1 cellular context compared by ENCODE assay signal in the genomic region with DNA sequence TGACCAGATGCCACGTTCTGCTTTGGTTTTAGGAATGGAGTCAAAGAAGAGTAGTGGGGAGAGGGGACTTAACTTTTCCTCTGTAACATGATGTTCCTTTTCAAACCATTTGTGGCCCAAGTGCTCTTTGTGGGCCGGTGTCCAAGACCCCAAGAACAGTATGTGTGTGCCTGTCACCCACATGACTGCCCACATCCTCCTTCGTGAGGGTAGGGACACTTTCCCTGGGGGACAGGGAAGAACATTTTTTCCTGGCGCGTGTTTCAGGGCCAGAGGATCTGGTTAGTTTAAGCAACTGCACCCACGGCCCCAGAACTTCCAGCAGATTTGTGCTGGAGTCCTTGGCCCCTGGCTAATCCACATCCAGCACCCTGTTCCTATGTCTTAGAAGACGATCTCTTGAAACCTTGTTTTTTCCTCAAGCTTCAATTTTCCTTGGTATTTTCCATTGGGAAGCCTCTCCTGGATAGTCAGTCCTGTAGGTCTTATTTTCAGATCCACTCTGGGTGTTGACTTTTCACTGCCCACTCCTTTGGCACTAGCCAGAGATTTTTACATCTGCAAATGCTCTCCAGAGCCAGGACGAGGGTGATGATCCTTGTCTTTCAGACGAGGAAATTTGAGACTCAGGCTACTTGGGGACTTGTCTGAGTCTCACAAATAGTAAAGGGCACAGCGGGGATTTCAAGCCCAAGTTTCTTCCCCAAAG.
TF ChIP-seq lines count a peak whose summit lies in the region.

No MANE protein-coding gene starts in this region.

TF ChIP-seq in IMR-90, 13 proteins besides CTCF, POLR2A, EP300 and RAD21:
- TF ChIP-seq FOS (IDR thresholded peaks at IDR 0.05; ENCODE audit: low read depth, low read length) (no peak), MAFK (IDR thresholded peaks at IDR 0.05; ENCODE audit: low read depth, low read length) (no peak), NFE2L2 (IDR thresholded peaks at IDR 0.05; ENCODE audit: low read depth, low read length) (no peak), CHD1 (IDR thresholded peaks at IDR 0.05; ENCODE audit: low read depth, low read length) (0 out of 2 replicates have a peak, but pooled peaks have one; percentile 58), MAZ (IDR thresholded peaks at IDR 0.05; ENCODE audit: borderline replicate concordance, low read depth, low read length) (no peak), RFX5 (IDR thresholded peaks at IDR 0.05; ENCODE audit: low read depth, low read length) (no peak), SMC3 (IDR thresholded peaks at IDR 0.05; ENCODE audit: low read depth, low read length) (no peak)
- TF ChIP-seq, protein P1, sequence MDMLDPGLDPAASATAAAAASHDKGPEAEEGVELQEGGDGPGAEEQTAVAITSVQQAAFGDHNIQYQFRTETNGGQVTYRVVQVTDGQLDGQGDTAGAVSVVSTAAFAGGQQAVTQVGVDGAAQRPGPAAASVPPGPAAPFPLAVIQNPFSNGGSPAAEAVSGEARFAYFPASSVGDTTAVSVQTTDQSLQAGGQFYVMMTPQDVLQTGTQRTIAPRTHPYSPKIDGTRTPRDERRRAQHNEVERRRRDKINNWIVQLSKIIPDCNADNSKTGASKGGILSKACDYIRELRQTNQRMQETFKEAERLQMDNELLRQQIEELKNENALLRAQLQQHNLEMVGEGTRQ (IDR thresholded peaks at IDR 0.05; ENCODE audit: low read depth, low read length), result no peak
